ENCODE assay signal across 20 cellular contexts in the genomic region with DNA sequence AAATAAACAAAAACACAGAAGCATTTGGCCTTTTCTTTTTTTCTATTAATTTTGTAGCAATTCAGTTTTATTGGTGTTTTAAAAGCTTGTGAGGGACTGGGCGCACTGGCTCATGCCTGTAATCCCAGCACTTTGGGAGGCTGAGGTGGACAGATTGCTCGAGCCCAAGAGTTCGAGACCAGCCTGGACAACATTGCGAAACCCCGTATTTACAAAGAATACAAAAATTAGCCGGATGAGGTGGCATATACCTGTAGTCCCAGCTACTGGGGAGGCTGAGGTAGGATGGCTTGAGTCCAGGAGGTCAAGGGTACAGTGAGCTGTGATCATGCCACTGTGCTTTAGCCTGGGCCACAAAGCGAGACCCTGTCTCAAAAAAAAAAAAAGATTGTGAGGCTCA. TPM values are rescaled to one million over a fixed set of nuclear protein-coding genes. Genes with fewer than 3 reads are reported as not detected.
DNase-seq lines count a peak whose midpoint lies in the region; ATAC-seq and TF ChIP-seq lines count a peak whose summit lies in the region.
"Had no signal": no experiment of that assay in that cellular context is flagged by ENCODE, and none has a peak within 500 bp of the region (broad histone marks: within the 10 kb centered on the region; RNA-seq: fewer than 3 reads in every experiment).

No MANE protein-coding gene starts in this region.

- no TSS peak for BruUV-seq in IMR-90 (replicated peaks; lab: Mats Ljungman, UMichigan)

- no peak overlapping the region for H4K8ac ChIP-seq in IMR-90 (ENCODE audit: low read depth in 2 of 2, low read length in 2 of 2)

- TF ChIP-seq CTCF in IMR-90 (conservative IDR thresholded peaks at IDR 0.05; ENCODE audit: low read depth, low read length): no peak
- no peak for TF ChIP-seq CTCF in endothelial cell (IDR thresholded peaks at IDR 0.05; ENCODE audit: unreplicated experiment)
- TF ChIP-seq CTCF in breast epithelium (IDR thresholded peaks at IDR 0.05): no peak
- no peak for TF ChIP-seq CTCF in neural progenitor cell (IDR thresholded peaks at IDR 0.05)

- H3K4me2 ChIP-seq in IMR-90 (ENCODE audit: low read depth, low read length): no peak overlapping the region
- no peak overlapping the region for H3K4me2 ChIP-seq in neural progenitor cell
- H3K4me2 ChIP-seq: BLaER1, GM23338 had no signal

- in situ Hi-C loops in IMR-90 (cut with MboI; ENCODE audit: low sequenced_read_pairs): no loop called here

- no peak overlapping the region for H2AK5ac ChIP-seq in IMR-90 (ENCODE audit: low read depth, low read length)

- no peak overlapping the region for H4K5ac ChIP-seq in IMR-90 (ENCODE audit: low read depth, low read length)

- no peak for DNase-seq in IMR-90
- DNase-seq in SK-N-MC (ENCODE audit: low read depth, low spot score): no peak
- no peak for DNase-seq in endothelial cell (ENCODE audit: low spot score)
- DNase-seq in breast epithelium (ENCODE audit: low spot score in 2 of 2): no peak
- DNase-seq in neural progenitor cell (ENCODE audit: low spot score): no peak
- DNase-seq: Caco-2; CD4-positive, CD25-positive, alpha-beta regulatory T cell; CD8-positive, alpha-beta T cell; DMS153; DMS79; EL; GDM1; H9 had no signal

- H2BK15ac ChIP-seq in IMR-90 (ENCODE audit: low read depth, low read length): no peak overlapping the region

- H3K27ac Mint-ChIP-seq in endothelial cell (ENCODE audit: unreplicated experiment): no peak overlapping the region
- H3K27ac Mint-ChIP-seq in neural progenitor cell: no peak overlapping the region
- H3K27ac Mint-ChIP-seq: B cell; CD8-positive, alpha-beta T cell; GM23338 had no signal

- no peak overlapping the region for H3K4ac ChIP-seq in IMR-90 (ENCODE audit: low read depth, low read length)

- TF ChIP-seq RAD21 in IMR-90 (IDR thresholded peaks at IDR 0.05; ENCODE audit: low read length): no peak

- no peak overlapping the region for H3K18ac ChIP-seq in IMR-90 (ENCODE audit: low read depth, low read length)

- peaks cover 1% of the 10 kb centered on the region for H3K79me2 ChIP-seq in neural progenitor cell (ENCODE audit: low read depth)

- CTCF ChIA-PET in IMR-90 (lab: Yijun Ruan, JAX): no interaction called here

- intact Hi-C loops in IMR-90 (cut with micrococcal nuclease) (no loop called here), breast epithelium (cut with DNase I; ENCODE audit: low total_unique reads) (no loop called here)

- no peak overlapping the region for H2AK9ac ChIP-seq in IMR-90 (replicated peaks; ENCODE audit: low read depth, low read length, poor library complexity)

- H2AFZ ChIP-seq in IMR-90 (replicated peaks; ENCODE audit: low read length, poor library complexity) (no peak overlapping the region), neural progenitor cell (replicated peaks) (no peak overlapping the region)
- H2AFZ ChIP-seq: GM23338 had no signal

- H3K4me1 ChIP-seq in IMR-90 (ENCODE audit: control insufficient read depth, insufficient read depth, low read length): peaks cover 2% of the 10 kb centered on the region; the same call in 1 of the 2 replicates
- H3K4me1 ChIP-seq in breast epithelium: no peaks in the 10 kb centered on the region
- H3K4me1 ChIP-seq in neural progenitor cell: no peaks in the 10 kb centered on the region
- H3K4me1 ChIP-seq: Caco-2 had no signal

- H3K14ac ChIP-seq in IMR-90 (replicated peaks; ENCODE audit: low read depth, low read length): no peak overlapping the region

- no peak overlapping the region for H3K4me3 ChIP-seq in IMR-90 (ENCODE audit: insufficient read depth, low read depth, low read length)
- H3K4me3 ChIP-seq in SK-N-MC: no peak overlapping the region
- H3K4me3 ChIP-seq in breast epithelium: no peak overlapping the region
- H3K4me3 ChIP-seq in neural progenitor cell: no peak overlapping the region
- H3K4me3 ChIP-seq: BLaER1, GM12878, GM23338 had no signal

- TF ChIP-seq POLR2A in IMR-90 (IDR thresholded peaks at IDR 0.05; ENCODE audit: low read depth, low read length): no peak
- no peak for TF ChIP-seq POLR2A in breast epithelium (IDR thresholded peaks at IDR 0.05)

- H3K79me1 ChIP-seq in IMR-90 (ENCODE audit: low read depth in 1 of 2, low read length in 2 of 2): peaks cover 16 to 41% of the 10 kb centered on the region in 2 experiments

- H4K91ac ChIP-seq in IMR-90 (ENCODE audit: insufficient read depth, low read depth, low read length): no peak overlapping the region

- H3K9me3 ChIP-seq in IMR-90 (ENCODE audit: control insufficient read depth, insufficient read depth, low read length) (no peaks in the 10 kb centered on the region), SK-N-MC (ENCODE audit: low read depth, low read length) (no peaks in the 10 kb centered on the region), breast epithelium (no peaks in the 10 kb centered on the region), neural progenitor cell (ENCODE audit: low read depth) (no peaks in the 10 kb centered on the region)
- H3K9me3 ChIP-seq: BLaER1, Caco-2 had no signal

- H3K27me3 Mint-ChIP-seq in endothelial cell (ENCODE audit: unreplicated experiment) (no peaks in the 10 kb centered on the region), neural progenitor cell (ENCODE audit: insufficient read depth, low read depth) (peaks cover 4% of the 10 kb centered on the region)
- H3K27me3 Mint-ChIP-seq: B cell; CD4-positive, CD25-positive, alpha-beta regulatory T cell had no signal

- H3K27me3 ChIP-seq in IMR-90 (ENCODE audit: control insufficient read depth, insufficient read depth, low read length): no peaks in the 10 kb centered on the region
- no peaks in the 10 kb centered on the region for H3K27me3 ChIP-seq in breast epithelium
- H3K27me3 ChIP-seq in neural progenitor cell: no peaks in the 10 kb centered on the region
- H3K27me3 ChIP-seq: BLaER1 had no signal

- ATAC-seq in IMR-90 (ENCODE audit: low read depth) (no peak), GM21381 (IDR thresholded peaks at IDR 0.05; ENCODE audit: unreplicated experiment) (no peak)
- ATAC-seq: CD8-positive, alpha-beta T cell; GM12878; GM23338; HCT116 had no signal

- no peak overlapping the region for H3K56ac ChIP-seq in IMR-90 (ENCODE audit: extremely low read depth, insufficient read depth, low read length)

- H3F3A ChIP-seq in neural progenitor cell (ENCODE audit: low read depth): no peaks in the 10 kb centered on the region

- no peak overlapping the region for H2BK120ac ChIP-seq in IMR-90 (ENCODE audit: low read depth, low read length)

- H3K4me3 Mint-ChIP-seq in endothelial cell (ENCODE audit: unreplicated experiment) (peak overlapping the region; percentile 1), neural progenitor cell (no peak overlapping the region)
- H3K4me3 Mint-ChIP-seq: B cell; CD4-positive, CD25-positive, alpha-beta regulatory T cell; CD8-positive, alpha-beta T cell; GM23338; H9 had no signal

- no peak overlapping the region for H2BK5ac ChIP-seq in IMR-90 (ENCODE audit: low read depth, low read length, poor library complexity, severe bottlenecking)

- no CpG with 5 or more reads among the region's 7 CpGs for WGBS in IMR-90 (ENCODE audit: extremely low coverage in 2 of 2, insufficient read length in 1 of 2), 2 experiments

- H3K9me3 Mint-ChIP-seq in endothelial cell (ENCODE audit: unreplicated experiment) (no peaks in the 10 kb centered on the region), neural progenitor cell (no peaks in the 10 kb centered on the region)
- H3K9me3 Mint-ChIP-seq: CD4-positive, CD25-positive, alpha-beta regulatory T cell; CD8-positive, alpha-beta T cell; GM23338; H9 had no signal

- peaks cover 4% of the 10 kb centered on the region; the same call in 1 of the 2 replicates for H3K9me1 ChIP-seq in IMR-90 (ENCODE audit: insufficient read depth, low read length)

- POLR2A ChIA-PET in IMR-90 (lab: Charles Lee; ENCODE audit: unreplicated experiment): no interaction called here

- H3K27ac ChIP-seq in IMR-90 (ENCODE audit: insufficient read depth, low read length) (no peak overlapping the region), SK-N-MC (peak overlapping the region; percentile 32; the same call in 1 of the 2 replicates), breast epithelium (no peak overlapping the region), neural progenitor cell (no peak overlapping the region)
- H3K27ac ChIP-seq: BLaER1, C4-2B had no signal

- dilution Hi-C loops in IMR-90 (cut with HindIII; ENCODE audit: low sequenced_read_pairs, unreplicated experiment): no loop called here

- H3K36me3 ChIP-seq in IMR-90 (ENCODE audit: control insufficient read depth, insufficient read depth, low read length): peaks cover 43% of the 10 kb centered on the region
- peaks cover 70% of the 10 kb centered on the region for H3K36me3 ChIP-seq in SK-N-MC (ENCODE audit: insufficient read depth, low read length)
- H3K36me3 ChIP-seq in breast epithelium: peaks cover 11% of the 10 kb centered on the region
- no peaks in the 10 kb centered on the region for H3K36me3 ChIP-seq in neural progenitor cell

- H3K23ac ChIP-seq in IMR-90 (ENCODE audit: low read depth, low read length): no peak overlapping the region

- H3K36me3 Mint-ChIP-seq in endothelial cell (ENCODE audit: low read depth, unreplicated experiment): peaks cover 59% of the 10 kb centered on the region
- H3K36me3 Mint-ChIP-seq in neural progenitor cell: peaks cover 45% of the 10 kb centered on the region

- H4K20me1 ChIP-seq in IMR-90 (ENCODE audit: insufficient read depth, low read length) (no peaks in the 10 kb centered on the region), neural progenitor cell (ENCODE audit: low read depth) (no peaks in the 10 kb centered on the region)

- H3K4me1 Mint-ChIP-seq in endothelial cell (ENCODE audit: unreplicated experiment) (peaks cover 12% of the 10 kb centered on the region), neural progenitor cell (peaks cover 4% of the 10 kb centered on the region)
- H3K4me1 Mint-ChIP-seq: GM23338, H9 had no signal

- H2BK20ac ChIP-seq in IMR-90 (ENCODE audit: low read depth, low read length): no peak overlapping the region

- H3K9ac ChIP-seq in IMR-90 (ENCODE audit: low read depth, low read length) (no peak overlapping the region), SK-N-MC (ENCODE audit: insufficient read length) (no peak overlapping the region), neural progenitor cell (no peak overlapping the region)
- H3K9ac ChIP-seq: BLaER1 had no signal

TF ChIP-seq in IMR-90, 13 proteins besides CTCF, POLR2A, EP300 and RAD21:
- no peak for TF ChIP-seq RCOR1 (IDR thresholded peaks at IDR 0.05; ENCODE audit: insufficient replicate concordance, low read length)
- TF ChIP-seq CEBPB (IDR thresholded peaks at IDR 0.05; ENCODE audit: low read depth, low read length): peak; percentile 56
- TF ChIP-seq RFX5 (IDR thresholded peaks at IDR 0.05; ENCODE audit: low read depth, low read length): no peak
TF ChIP-seq in IMR-90: peak in this region for 1.

RNA-seq across cellular contexts. Expression of a gene that starts 53.4 kb away (rescaled TPM):
- total RNA-seq in IMR-90 (2012; rRNA removed) (24.9 and 27.8 TPM in 2 replicates), endothelial cell (ENCODE audit: unreplicated experiment) (315 TPM), breast epithelium (100 to 1,000 TPM in 1 of 3 donors, 10 to 100 TPM in 2; 52.2 to 106 (median 59.6) TPM), neural progenitor cell (ENCODE audit: low replicate concordance) (60.6 and 75.0 TPM in 2 replicates)
- polyA plus RNA-seq in IMR-90 (2012; rRNA removed): 32.5 and 35.8 TPM in 2 replicates
- 19.2 and 30.0 TPM in 2 replicates for polyA plus RNA-seq in IMR-90 (2012; cell fraction: cytosol; rRNA removed)
- 40.3 and 52.3 TPM in 2 replicates for polyA plus RNA-seq in IMR-90 (2012; cell fraction: nucleus; rRNA removed; ENCODE audit: low replicate concordance)
